Comparison of ENCODE assay signal across 17 cellular contexts in the genomic region with DNA sequence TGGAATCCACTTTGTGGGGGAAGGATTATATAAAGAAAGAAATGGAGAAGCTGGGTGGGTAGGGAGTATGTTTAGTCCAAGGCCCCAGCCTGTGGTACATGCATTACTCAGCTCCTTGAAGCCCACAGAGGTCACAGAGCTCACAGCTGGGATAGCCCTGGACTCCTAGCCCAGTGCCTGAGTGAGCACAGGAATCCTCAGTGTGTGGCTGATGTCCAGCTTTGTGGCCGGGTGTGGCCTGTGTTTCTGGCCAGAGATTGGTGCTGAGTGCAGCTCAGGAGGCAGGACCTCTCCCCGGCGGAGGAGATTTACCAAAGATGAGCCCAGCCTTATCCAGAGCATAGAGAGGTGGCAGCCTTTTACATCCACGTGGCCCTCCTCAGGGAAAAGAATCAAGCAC. TPM values are rescaled to one million over a fixed set of nuclear protein-coding genes. Genes with fewer than 3 reads are reported as not detected.
DNase-seq lines count a peak whose midpoint lies in the region; ATAC-seq and TF ChIP-seq lines count a peak whose summit lies in the region.
"Had no signal": no experiment of that assay in that cellular context is flagged by ENCODE, and none has a peak within 500 bp of the region (broad histone marks: within the 10 kb centered on the region; RNA-seq: fewer than 3 reads in every experiment).

No MANE protein-coding gene starts in this region.

- no peaks in the 10 kb centered on the region for H3K36me3 Mint-ChIP-seq in natural killer cell
- H3K36me3 Mint-ChIP-seq: activated CD4-positive, alpha-beta memory T cell treated with anti-CD3 and anti-CD28 coated beads for 36 hours; natural killer cell treated with Interleukin-12 subunit alpha and Interleukin-12 subunit beta and Interleukin-15 and Interleukin-18, amount 100 ng/mL, for 72 hours had no signal

- H3K4me3 ChIP-seq in fibroblast of lung (replicated peaks in 1 of 4; ENCODE audit: control extremely low read depth in 1 of 4, insufficient read depth in 1 of 4, low read depth in 3 of 4, low read length in 4 of 4) = no peak overlapping the region
- H3K4me3 ChIP-seq in mucosa of descending colon = no peak overlapping the region
- H3K4me3 ChIP-seq: BLaER1 treated with 17β-estradiol and CSF1 and Interleukin-3, amounts not matched to agents 10 nM and 100 nM had no signal

- H3K4me3 Mint-ChIP-seq in natural killer cell = no peak overlapping the region
- H3K4me3 Mint-ChIP-seq: activated CD4-positive, alpha-beta memory T cell treated with anti-CD3 and anti-CD28 coated beads for 36 hours; natural killer cell treated with Interleukin-12 subunit alpha and Interleukin-12 subunit beta and Interleukin-15 and Interleukin-18, amount 100 ng/mL, for 72 hours had no signal

- ATAC-seq in mucosa of descending colon = no peak
- ATAC-seq in HG02870 (IDR thresholded peaks at IDR 0.05; ENCODE audit: unreplicated experiment) = no peak
- no peak for ATAC-seq in HG03460 (IDR thresholded peaks at IDR 0.05; ENCODE audit: unreplicated experiment)
- ATAC-seq in GM19324 (IDR thresholded peaks at IDR 0.05; ENCODE audit: low FRiP score, unreplicated experiment) = no peak
- ATAC-seq in natural killer cell = no peak
- ATAC-seq: natural killer cell treated with Interleukin-12 subunit alpha and Interleukin-12 subunit beta and Interleukin-15 and Interleukin-18, amount 100 ng/mL, for 72 hours had no signal

- peak; percentile 91 for DNase-seq in AG20443 (ENCODE audit: low spot score)
- peak; percentile 27 for DNase-seq in MV-4-11 (lab: John Stamatoyannopoulos, UW)
- DNase-seq in fibroblast of lung (ENCODE audit: low read depth in 2 of 2) = peak; percentile 80 to 86
- peak; percentile 48 to 57 (median 51) for DNase-seq in mucosa of descending colon
- DNase-seq in natural killer cell = no peak
- DNase-seq: activated CD4-positive, alpha-beta memory T cell treated with anti-CD3 and anti-CD28 coated beads for 36 hours; activated naive CD4-positive, alpha-beta T cell; effector CD4-positive, alpha-beta T cell; NCI-H1092 treated with DMSO at 0.1 percent for 48 hours; stimulated activated CD4-positive, alpha-beta T cell treated with anti-CD3 and anti-CD28 coated beads, Interleukin-4, amount 100 ng/mL, for 1 hour had no signal

- H3K4me2 ChIP-seq in fibroblast of lung (ENCODE audit: extremely low read depth, insufficient read depth, low read length) = no peak overlapping the region

- no peaks in the 10 kb centered on the region for H3K9me3 ChIP-seq in fibroblast of lung (ENCODE audit: control insufficient read depth, insufficient read depth, low read depth, low read length)
- no peaks in the 10 kb centered on the region for H3K9me3 ChIP-seq in mucosa of descending colon
- H3K9me3 ChIP-seq: BLaER1 treated with 17β-estradiol and CSF1 and Interleukin-3, amounts not matched to agents 10 nM and 100 nM had no signal

- no peaks in the 10 kb centered on the region for H3K36me3 ChIP-seq in fibroblast of lung (ENCODE audit: control insufficient read depth, insufficient read depth, low read length)
- no peaks in the 10 kb centered on the region for H3K36me3 ChIP-seq in mucosa of descending colon (ENCODE audit: low read depth)
- H3K36me3 ChIP-seq: BLaER1 treated with 17β-estradiol and CSF1 and Interleukin-3, amounts not matched to agents 10 nM and 100 nM had no signal

- H3K27me3 ChIP-seq in fibroblast of lung (ENCODE audit: control insufficient read depth, insufficient read depth, low read length) = peaks cover 3% of the 10 kb centered on the region
- H3K27me3 ChIP-seq: BLaER1 treated with 17β-estradiol and CSF1 and Interleukin-3, amounts not matched to agents 10 nM and 100 nM had no signal

- TF ChIP-seq CTCF in fibroblast of lung (conservative IDR thresholded peaks at IDR 0.05 in 1 of 2, IDR thresholded peaks at IDR 0.05 in 1 of 2; ENCODE audit: low read depth in 1 of 2, low read length in 2 of 2) (no peak), mucosa of descending colon (IDR thresholded peaks at IDR 0.05) (no peak), natural killer cell (IDR thresholded peaks at IDR 0.05) (no peak)

- H3K27me3 Mint-ChIP-seq in natural killer cell (ENCODE audit: low read depth in 2 of 2) = no peaks in the 10 kb centered on the region

- H3K27ac Mint-ChIP-seq in natural killer cell = no peak overlapping the region
- H3K27ac Mint-ChIP-seq: activated CD4-positive, alpha-beta memory T cell treated with anti-CD3 and anti-CD28 coated beads for 36 hours; natural killer cell treated with Interleukin-12 subunit alpha and Interleukin-12 subunit beta and Interleukin-15 and Interleukin-18, amount 100 ng/mL, for 72 hours had no signal

- H3K79me2 ChIP-seq in fibroblast of lung (ENCODE audit: control insufficient read depth, insufficient read depth, low read length) = no peaks in the 10 kb centered on the region

- intact Hi-C loops in mucosa of descending colon (cut with DNase I, micrococcal nuclease) = no loop called here
- intact Hi-C loops in natural killer cell (cut with micrococcal nuclease) = no loop called here

- H2AFZ ChIP-seq in fibroblast of lung (ENCODE audit: low read length) = no peak overlapping the region

- H3K4me1 Mint-ChIP-seq in natural killer cell = peaks cover 0 to 4% of the 10 kb centered on the region in 2 donors

- no peak overlapping the region for H3K27ac ChIP-seq in fibroblast of lung (ENCODE audit: insufficient read depth, low read length)

- no peaks in the 10 kb centered on the region for H4K20me1 ChIP-seq in fibroblast of lung (ENCODE audit: control insufficient read depth, extremely low read depth, insufficient read depth, low read length)
- H4K20me1 ChIP-seq: BLaER1 treated with 17β-estradiol and CSF1 and Interleukin-3, amounts not matched to agents 10 nM and 100 nM had no signal

- H3K9me3 Mint-ChIP-seq in natural killer cell = no peaks in the 10 kb centered on the region
- H3K9me3 Mint-ChIP-seq: activated CD4-positive, alpha-beta memory T cell treated with anti-CD3 and anti-CD28 coated beads for 36 hours; natural killer cell treated with Interleukin-12 subunit alpha and Interleukin-12 subunit beta and Interleukin-15 and Interleukin-18, amount 100 ng/mL, for 72 hours had no signal

- no peak overlapping the region for H3K9ac ChIP-seq in fibroblast of lung (ENCODE audit: insufficient read depth, low read length)
- H3K9ac ChIP-seq: BLaER1 treated with 17β-estradiol and CSF1 and Interleukin-3, amounts not matched to agents 10 nM and 100 nM had no signal

- H3K4me1 ChIP-seq in fibroblast of lung (ENCODE audit: control insufficient read depth, extremely low read depth, insufficient read depth, low read length) = peaks cover 3% of the 10 kb centered on the region
- H3K4me1 ChIP-seq in mucosa of descending colon (ENCODE audit: low read depth) = peaks cover 25% of the 10 kb centered on the region

RNA-seq across cellular contexts. Expression of gene CAPN9, which starts 7.6 kb away (rescaled TPM):
- total RNA-seq in fibroblast of lung (under 0.01 and 0.17 TPM in 2 replicates), mucosa of descending colon (10 to 100 TPM; 11.4 to 30.8 (median 28.8) TPM), natural killer cell (not detected)
- polyA plus RNA-seq in fibroblast of lung = 0.05 TPM in 1 of 2 replicates, not detected in the other
- not detected in 2 replicates for polyA plus RNA-seq in fibroblast of lung (2012)
- not detected in 2 replicates for polyA minus RNA-seq in fibroblast of lung (ENCODE audit: low replicate concordance)
- total RNA-seq: activated CD4-positive, alpha-beta memory T cell treated with anti-CD3 and anti-CD28 coated beads for 36 hours; natural killer cell treated with Interleukin-12 subunit alpha and Interleukin-12 subunit beta and Interleukin-15 and Interleukin-18, amount 100 ng/mL, for 72 hours; subcutaneous adipose tissue; T-helper 1 cell treated with Interleukin-12 subunit alpha and Interleukin-12 subunit beta and Interleukin-4 antibody, amounts not matched to agents 30 ng/mL and 1 ng/mL, for 36 hours had no signal

RNA-seq across cellular contexts. Expression of gene AGT, which starts 40.9 kb away (rescaled TPM):
- total RNA-seq in fibroblast of lung (10.6 and 14.1 TPM in 2 replicates), mucosa of descending colon (1 to 10 TPM; 1.0 to 4.8 (median 1.1) TPM), natural killer cell (not detected)
- 0.38 and 3.7 TPM in 2 replicates for polyA plus RNA-seq in fibroblast of lung
- polyA plus RNA-seq in fibroblast of lung (2012) = 0.22 and 2.7 TPM in 2 replicates
- polyA minus RNA-seq in fibroblast of lung (ENCODE audit: low replicate concordance) = 0.41 and 2.8 TPM in 2 replicates
- total RNA-seq: activated CD4-positive, alpha-beta memory T cell treated with anti-CD3 and anti-CD28 coated beads for 36 hours; natural killer cell treated with Interleukin-12 subunit alpha and Interleukin-12 subunit beta and Interleukin-15 and Interleukin-18, amount 100 ng/mL, for 72 hours; T-helper 1 cell treated with Interleukin-12 subunit alpha and Interleukin-12 subunit beta and Interleukin-4 antibody, amounts not matched to agents 30 ng/mL and 1 ng/mL, for 36 hours had no signal

Comparison
In these comparisons a context has a peak if more than half of its experiments do, and no peak if none do; other contexts are left out.
1. RNA of gene CAPN9, which starts 7.6 kb away (total RNA-seq): 11.4 to 30.8 TPM in mucosa of descending colon; under 0.01 to 0.17 TPM in fibroblast of lung and not detected in natural killer cell; every median in the first group is over 10 times any median in the second.